8 cellular contexts compared by ENCODE assay signal in genomic region chr1:37515185-37516034, GRCh38. TPM values are rescaled to one million over a fixed set of nuclear protein-coding genes. Genes with fewer than 3 reads are reported as not detected.
DNase-seq lines count a peak whose midpoint lies in the region; ATAC-seq and TF ChIP-seq lines count a peak whose summit lies in the region.
"Had no signal": no experiment of that assay in that cellular context is flagged by ENCODE, and none has a peak within 500 bp of the region (broad histone marks: within the 10 kb centered on the region; RNA-seq: fewer than 3 reads in every experiment).

No MANE protein-coding gene starts in this region.

- no peak for ATAC-seq in right cardiac atrium
- ATAC-seq in HG03354 (IDR thresholded peaks at IDR 0.05; ENCODE audit: poor library complexity, severe bottlenecking, unreplicated experiment), result no peak

- DNase-seq in WERI-Rb-1, result no peak
- no peak for DNase-seq in right cardiac atrium
- no peak for DNase-seq in spleen
- DNase-seq in activated effector memory CD4-positive, alpha-beta T cell treated with Interleukin-2 at 50 U/mL for 16 hours, result no peak
- DNase-seq in NOMO-1 (lab: John Stamatoyannopoulos, UW; ENCODE audit: unreplicated experiment in 2 of 2), result no peak

- H3K27ac ChIP-seq in HEK293 (ENCODE audit: extremely low read depth, low read depth, low read length) (peak overlapping the region; percentile 88; the same call in 1 of the 2 replicates), WERI-Rb-1 (peak overlapping the region; percentile 89), right cardiac atrium (ENCODE audit: low read length) (peak overlapping the region; percentile 77), spleen (peak overlapping the region; percentile 88 to 98 (median 96))

- H3K36me3 ChIP-seq in HEK293 (ENCODE audit: control insufficient read depth in 2 of 2, insufficient read depth in 1 of 2, low read length in 2 of 2) (peaks cover 18 to 26% of the 10 kb centered on the region in 2 experiments), WERI-Rb-1 (peaks cover 30% of the 10 kb centered on the region), spleen (peaks cover 0 to 29% (median 15%) of the 10 kb centered on the region in 6 donors)

- H3K27me3 ChIP-seq in WERI-Rb-1 (ENCODE audit: insufficient read depth, low read depth, severe bottlenecking), result no peaks in the 10 kb centered on the region
- no peaks in the 10 kb centered on the region for H3K27me3 ChIP-seq in right cardiac atrium (ENCODE audit: control insufficient read depth, insufficient read depth)
- no peaks in the 10 kb centered on the region for H3K27me3 ChIP-seq in spleen (replicated peaks in 1 of 7)

- WGBS in right cardiac atrium, result 73% methylated on average over 18 of the region's 18 CpGs
- 76 to 79% (median 77%) methylated on average over 18 of the region's 18 CpGs for WGBS in spleen, 5 donors

- intact Hi-C loops in right cardiac atrium (cut with DNase I) (no loop called here), spleen (cut with DNase I; ENCODE audit: low total_unique reads) (loop anchor here (2.0 kb wide), 1 partner anchor 37 kb away; no protein-coding TSS in a partner anchor)

- no peaks in the 10 kb centered on the region for H3K9me3 ChIP-seq in HEK293 (ENCODE audit: control insufficient read depth, insufficient read depth, low read depth, low read length)
- H3K9me3 ChIP-seq in WERI-Rb-1 (ENCODE audit: severe bottlenecking), result no peaks in the 10 kb centered on the region
- no peaks in the 10 kb centered on the region for H3K9me3 ChIP-seq in right cardiac atrium (ENCODE audit: control insufficient read depth, low read length)
- no peaks in the 10 kb centered on the region for H3K9me3 ChIP-seq in spleen

- CTCF ChIA-PET in HEK293 (lab: Yijun Ruan, JAX), result interaction anchor here (0.6 to 4.0 kb wide), 18 partner anchors 10 to 166 kb away, joined by 3 to 42 read pairs (median 6); partner anchors contain the start of genes DNALI1 and SNIP1

- TF ChIP-seq POLR2A in spleen (IDR thresholded peaks at IDR 0.05), result no peak

- POLR2A ChIA-PET in HEK293 (lab: Yijun Ruan, JAX), result interaction anchor here (0.5 to 2.0 kb wide), 15 partner anchors 9 to 476 kb away, joined by 3 to 14 read pairs (median 5); partner anchors contain the start of genes GNL2 and SNIP1

- H3K4me3 ChIP-seq in HEK293 (ENCODE audit: low read depth, low read length) (peak overlapping the region; percentile 95), WERI-Rb-1 (ENCODE audit: low read depth, low read length) (peak overlapping the region; percentile 72), right cardiac atrium (ENCODE audit: low read length) (peak overlapping the region; percentile 87), spleen (peak overlapping the region; percentile 92 to 100 (median 100))

- H3K4me1 ChIP-seq in HEK293 (ENCODE audit: control insufficient read depth, insufficient read depth, low read length) (no peaks in the 10 kb centered on the region), right cardiac atrium (ENCODE audit: control insufficient read depth, insufficient read depth, low read length) (no peaks in the 10 kb centered on the region), spleen (peaks cover 9 to 43% (median 30%) of the 10 kb centered on the region in 6 donors)

- TF ChIP-seq CTCF in HEK293 (tag by site-specific recombination; IDR thresholded peaks at IDR 0.05) (no peak), WERI-Rb-1 (IDR thresholded peaks at IDR 0.05; ENCODE audit: low read depth, low read length) (no peak), spleen (IDR thresholded peaks at IDR 0.05 in 8 of 11, conservative IDR thresholded peaks at IDR 0.05 in 3 of 11) (no peak)

TF ChIP-seq in HEK293, 187 proteins besides CTCF, POLR2A, EP300 and RAD21 (continues in another document):
- TF ChIP-seq ZNF146 (tag by site-specific recombination; IDR thresholded peaks at IDR 0.05), result no peak
- TF ChIP-seq ZBTB20 (tag by site-specific recombination; IDR thresholded peaks at IDR 0.05), result peak; percentile 21
- no peak for TF ChIP-seq ZNF112 (tag by site-specific recombination; IDR thresholded peaks at IDR 0.05)
- TF ChIP-seq TSHZ1 (tag by site-specific recombination; IDR thresholded peaks at IDR 0.05; ENCODE audit: borderline replicate concordance), result no peak
- TF ChIP-seq YY2 (tag by site-specific recombination; IDR thresholded peaks at IDR 0.05), result no peak
- peak; percentile 33; the same call in 1 of the 2 replicates for TF ChIP-seq ZNF335 (tag by site-specific recombination; conservative IDR thresholded peaks at IDR 0.05)
- no peak for TF ChIP-seq KLF7 (tag by site-specific recombination; IDR thresholded peaks at IDR 0.05; ENCODE audit: borderline replicate concordance)
- TF ChIP-seq MEIS1 (CRISPR knock-in tag; IDR thresholded peaks at IDR 0.05; ENCODE audit: borderline replicate concordance), result no peak
- TF ChIP-seq ZNF354C (tag by site-specific recombination; IDR thresholded peaks at IDR 0.05; ENCODE audit: borderline replicate concordance, low read depth), result no peak
- TF ChIP-seq ZNF175 (tag by site-specific recombination; IDR thresholded peaks at IDR 0.05), result no peak
- no peak for TF ChIP-seq TRIM28 (IDR thresholded peaks at IDR 0.05; ENCODE audit: borderline replicate concordance, low read length)
- no peak for TF ChIP-seq ZNF23 (tag by site-specific recombination; IDR thresholded peaks at IDR 0.05; ENCODE audit: borderline replicate concordance)
- no peak for TF ChIP-seq ZBTB48 (tag by site-specific recombination; IDR thresholded peaks at IDR 0.05)
- TF ChIP-seq PRDM1 (tag by site-specific recombination; IDR thresholded peaks at IDR 0.05), result peak; percentile 86
- no peak for TF ChIP-seq ATF2 (tag by site-specific recombination; IDR thresholded peaks at IDR 0.05; ENCODE audit: low read depth)
- TF ChIP-seq SCRT2 (tag by site-specific recombination; IDR thresholded peaks at IDR 0.05), result no peak
- TF ChIP-seq GFI1B (tag by site-specific recombination; IDR thresholded peaks at IDR 0.05), result no peak
- no peak for TF ChIP-seq ZNF416 (tag by site-specific recombination; IDR thresholded peaks at IDR 0.05)
- TF ChIP-seq ZNF391 (tag by site-specific recombination; IDR thresholded peaks at IDR 0.05; ENCODE audit: borderline replicate concordance, low read depth), result no peak
- no peak for TF ChIP-seq ZNF707 (tag by site-specific recombination; IDR thresholded peaks at IDR 0.05)
- no peak for TF ChIP-seq ZNF776 (tag by site-specific recombination; IDR thresholded peaks at IDR 0.05; ENCODE audit: borderline replicate concordance)
- TF ChIP-seq ZNF274 (IDR thresholded peaks at IDR 0.05; ENCODE audit: low read length), result no peak
- no peak for TF ChIP-seq ZNF274 (tag by site-specific recombination; IDR thresholded peaks at IDR 0.05; ENCODE audit: borderline replicate concordance)
- TF ChIP-seq ZBTB21 (tag by site-specific recombination; IDR thresholded peaks at IDR 0.05), result no peak
- TF ChIP-seq ZFHX2 (tag by site-specific recombination; conservative IDR thresholded peaks at IDR 0.05), result no peak

RNA-seq across cellular contexts. Expression of gene MEAF6, which starts 0.8 kb away (rescaled TPM):
- 10 to 100 TPM; 35.0 to 40.1 (median 39.2) TPM for total RNA-seq in right cardiac atrium
- 32.7 TPM for polyA plus RNA-seq in right cardiac atrium
- total RNA-seq in spleen, result 10 to 100 TPM; 39.5 to 69.0 (median 51.1) TPM
- 10 to 100 TPM; 56.5 to 59.8 (median 57.7) TPM for polyA plus RNA-seq in spleen

RNA-seq across cellular contexts. Expression of gene SNIP1, which starts 38.7 kb away (rescaled TPM):
- total RNA-seq in right cardiac atrium, result 1 to 10 TPM; 7.9 to 9.9 (median 8.4) TPM
- polyA plus RNA-seq in right cardiac atrium, result 4.5 TPM
- total RNA-seq in spleen, result 10 to 100 TPM; 18.7 to 26.6 (median 20.7) TPM
- 1 to 10 TPM; 4.3 to 6.6 (median 6.0) TPM for polyA plus RNA-seq in spleen

RNA-seq across cellular contexts. Expression of gene ZC3H12A, which starts 41.0 kb away (rescaled TPM):
- total RNA-seq in right cardiac atrium, result 10 to 100 TPM in 1 of 4 donors, 1 to 10 TPM in 3; 6.0 to 15.1 (median 8.1) TPM
- 7.2 TPM for polyA plus RNA-seq in right cardiac atrium
- total RNA-seq in spleen, result 10 to 100 TPM; 18.0 to 33.1 (median 21.3) TPM
- 10 to 100 TPM in 2 of 3 donors, 1 to 10 TPM in 1; 9.7 to 12.8 (median 11.3) TPM for polyA plus RNA-seq in spleen

RNA-seq across cellular contexts. Expression of gene DNALI1, which starts 41.3 kb away (rescaled TPM):
- total RNA-seq in right cardiac atrium, result 1 to 10 TPM; 7.3 to 9.9 (median 8.7) TPM
- 7.7 TPM for polyA plus RNA-seq in right cardiac atrium
- total RNA-seq in spleen, result 1 to 10 TPM in 6 of 7 donors, under 1 TPM in 1; 0.98 to 2.6 (median 1.7) TPM
- polyA plus RNA-seq in spleen, result 1 to 10 TPM; 1.2 to 2.2 (median 1.5) TPM
- total RNA-seq: NCI-H460 had no signal
